11 cellular contexts compared by ENCODE assay signal in the genomic region with DNA sequence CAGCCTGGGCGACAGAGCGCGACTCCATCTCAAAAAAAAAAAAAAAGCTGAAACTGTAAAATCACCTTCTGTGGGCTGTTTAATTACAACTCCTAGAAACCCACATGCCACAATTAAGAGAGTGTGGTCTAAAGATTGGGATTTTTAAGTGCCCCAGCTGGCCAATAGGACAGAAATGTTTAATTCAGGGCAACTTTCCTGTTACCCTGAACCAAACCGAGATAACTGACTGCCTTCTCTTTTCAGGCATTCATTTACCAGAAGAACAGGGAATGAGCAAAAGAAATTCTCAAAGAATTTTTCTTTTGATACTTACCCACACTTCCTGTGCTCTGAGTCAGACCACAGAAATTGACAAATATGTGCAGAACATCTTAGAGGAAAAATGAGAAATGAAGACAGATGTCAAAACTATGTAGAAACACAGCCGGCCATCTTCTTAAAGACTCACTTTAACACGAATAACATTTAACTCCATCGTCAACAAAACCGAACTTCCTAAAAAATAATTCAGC.
DNase-seq lines count a peak whose midpoint lies in the region; ATAC-seq, FAIRE-seq and TF ChIP-seq lines count a peak whose summit lies in the region.
"Had no signal": no experiment of that assay in that cellular context is flagged by ENCODE, and none has a peak within 500 bp of the region (broad histone marks: within the 10 kb centered on the region; RNA-seq: fewer than 3 reads in every experiment).

No MANE protein-coding gene starts in this region.

- no peaks in the 10 kb centered on the region for H4K20me1 ChIP-seq in keratinocyte (ENCODE audit: control insufficient read depth, extremely low read depth, insufficient read depth, low read length)

- peak overlapping the region; percentile 17 for H3K4me2 ChIP-seq in keratinocyte (ENCODE audit: control insufficient read depth, extremely low read depth, insufficient read depth, low read depth, low read length)

- no peak for TF ChIP-seq CTCF in AG09309 (IDR thresholded peaks at IDR 0.05; ENCODE audit: control insufficient read depth, insufficient read depth, low read depth, low read length, missing control alignments)
- no peak for TF ChIP-seq CTCF in astrocyte of the cerebellum (IDR thresholded peaks at IDR 0.05; ENCODE audit: low read depth, low read length, missing control alignments)
- no peak for TF ChIP-seq CTCF in keratinocyte (optimal IDR thresholded peaks at IDR 0.05 in 1 of 3, IDR thresholded peaks at IDR 0.05 in 1 of 3, conservative IDR thresholded peaks at IDR 0.05 in 1 of 3; ENCODE audit: extremely low read depth in 1 of 3, insufficient read depth in 2 of 3, low read length in 3 of 3)
- TF ChIP-seq CTCF in GM10266 (IDR thresholded peaks at IDR 0.05; ENCODE audit: control insufficient read depth, insufficient read depth, low read depth, missing control alignments) = no peak

- peak; percentile 69 for FAIRE-seq in keratinocyte (lab: Jason Lieb, UNC)

- dilution Hi-C loops in keratinocyte (cut with MboI; ENCODE audit: extremely low pct_ligation_motif_present, low sequenced_read_pairs) = no loop called here

- H3K4me3 ChIP-seq in AG09309 (ENCODE audit: control insufficient read depth, low read depth, low read length) = no peak overlapping the region; the same call in 1 of the 2 replicates
- H3K4me3 ChIP-seq in astrocyte of the cerebellum (ENCODE audit: low read depth, low read length) = no peak overlapping the region
- peak overlapping the region in 1 of 3 experiments; percentile 5 for H3K4me3 ChIP-seq in keratinocyte (ENCODE audit: control insufficient read depth in 2 of 3, extremely low read depth in 1 of 3, insufficient read depth in 2 of 3, low read depth in 1 of 3, low read length in 3 of 3)
- H3K4me3 ChIP-seq: mucosa of descending colon had no signal

- peak overlapping the region; percentile 25 for H2AFZ ChIP-seq in keratinocyte (ENCODE audit: control insufficient read depth, low read length)

- peak overlapping the region; percentile 16 for H3K27ac ChIP-seq in keratinocyte (ENCODE audit: control insufficient read depth, insufficient read depth, low read length)
- H3K27ac ChIP-seq: HL-60 had no signal

- in situ Hi-C loops in astrocyte of the cerebellum (cut with HindIII; ENCODE audit: low sequenced_read_pairs) = no loop called here

- no peak overlapping the region for H3K9ac ChIP-seq in keratinocyte (ENCODE audit: control insufficient read depth, extremely low read depth, insufficient read depth, low read length)

- peak; percentile 85 for DNase-seq in AG09309 (ENCODE audit: low read depth)
- peak; percentile 80 for DNase-seq in astrocyte of the cerebellum (ENCODE audit: low read depth)
- DNase-seq in keratinocyte (ENCODE audit: low read depth, low spot score) = no peak
- no peak for DNase-seq in UCSD-AML1 (lab: John Stamatoyannopoulos, UW; ENCODE audit: unreplicated experiment)
- DNase-seq in GM10266 (ENCODE audit: extremely low spot score) = no peak
- DNase-seq in NCI-H128 (lab: John Stamatoyannopoulos, UW; ENCODE audit: unreplicated experiment) = no peak
- DNase-seq: mucosa of descending colon, NCI-H1930 had no signal

- H3K27me3 ChIP-seq in keratinocyte (ENCODE audit: control insufficient read depth, extremely low read depth, insufficient read depth, low read length) = no peaks in the 10 kb centered on the region

- H3K4me1 ChIP-seq in keratinocyte (ENCODE audit: control insufficient read depth, extremely low read depth, insufficient read depth, low read length) = peaks cover 23% of the 10 kb centered on the region

- ATAC-seq in HG02798 (IDR thresholded peaks at IDR 0.05; ENCODE audit: poor library complexity, unreplicated experiment) (peak; percentile 10), GM21529 (IDR thresholded peaks at IDR 0.05; ENCODE audit: unreplicated experiment) (no peak)
- ATAC-seq: mucosa of descending colon had no signal

- no peaks in the 10 kb centered on the region for H3K36me3 ChIP-seq in keratinocyte (ENCODE audit: control insufficient read depth in 2 of 2, extremely low read depth in 1 of 2, insufficient read depth in 2 of 2, low read length in 2 of 2)

- no peaks in the 10 kb centered on the region for H3K79me2 ChIP-seq in keratinocyte (ENCODE audit: control insufficient read depth, insufficient read depth, low read length)

- H3K9me3 ChIP-seq in keratinocyte (ENCODE audit: control insufficient read depth, low read depth, low read length) = no peaks in the 10 kb centered on the region
- H3K9me3 ChIP-seq: mucosa of descending colon had no signal

- H3K9me1 ChIP-seq in keratinocyte (ENCODE audit: control insufficient read depth, extremely low read depth, insufficient read depth, low read length) = no peaks in the 10 kb centered on the region

Comparison
In these comparisons a context has a peak if more than half of its experiments do, and no peak if none do; other contexts are left out.
1. DNase-seq: peak in AG09309 (single experiment) and astrocyte of the cerebellum (single experiment); none in keratinocyte (single experiment), UCSD-AML1 (single experiment), GM10266 (single experiment) and NCI-H128 (single experiment).